ENCODE assay signal across 8 cellular contexts in the genomic region with DNA sequence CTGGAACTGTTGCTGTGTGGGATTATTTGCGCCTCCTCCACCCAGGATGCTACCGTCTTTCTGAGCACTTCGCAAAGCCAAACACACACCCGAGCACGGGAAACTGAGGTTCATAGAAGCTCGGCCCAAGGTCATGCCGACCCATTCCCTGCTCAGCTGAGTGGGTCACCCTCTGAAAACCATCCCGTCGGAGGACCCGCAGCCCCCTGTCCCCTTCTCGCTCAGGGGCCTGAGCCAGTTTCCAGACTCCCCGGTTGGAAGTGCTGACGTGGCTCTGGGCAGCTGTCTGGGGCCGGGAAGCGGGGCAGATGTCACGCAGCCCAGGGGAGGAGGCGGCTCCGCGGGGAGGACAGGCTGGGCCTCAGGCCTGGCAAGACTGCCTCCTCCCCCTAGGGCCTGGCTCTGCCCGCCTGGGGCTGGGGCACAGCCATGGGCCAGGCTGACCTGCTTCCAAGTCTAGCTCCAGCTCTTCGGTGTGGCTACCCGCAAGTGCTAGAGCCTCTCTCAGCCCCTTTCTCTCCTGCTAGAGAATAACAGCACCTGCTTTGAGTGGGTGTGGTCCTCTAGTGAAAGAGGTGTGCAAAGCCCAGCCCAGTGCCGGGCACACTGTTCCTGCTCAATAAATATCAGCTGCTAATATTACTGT. TPM values are rescaled to one million over a fixed set of nuclear protein-coding genes. Genes with fewer than 3 reads are reported as not detected.
DNase-seq lines count a peak whose midpoint lies in the region; ATAC-seq and TF ChIP-seq lines count a peak whose summit lies in the region.

No MANE protein-coding gene starts in this region.

- DNase-seq in activated CD4-positive, alpha-beta T cell treated with anti-CD3 and anti-CD28 coated beads, Interleukin-2, amount 10 ng/mL, durations not matched to agents 24 days and 14 days: peak; percentile 56
- DNase-seq in activated CD4-positive, alpha-beta T cell treated with anti-CD3 and anti-CD28 coated beads for 1 hour: no peak
- DNase-seq in SHP77 treated with DMSO at 0.1 percent for 48 hours (lab: John Stamatoyannopoulos, UW): peak; percentile 66
- DNase-seq in transverse colon: peak; percentile 84
- DNase-seq in activated CD8-positive, alpha-beta memory T cell treated with anti-CD3 and anti-CD28 coated beads for 24 hours: no peak

- no peak for TF ChIP-seq EP300 in transverse colon (IDR thresholded peaks at IDR 0.05; ENCODE audit: low read depth)

- no peak for TF ChIP-seq CTCF in transverse colon (IDR thresholded peaks at IDR 0.05)

- peaks cover 33% of the 10 kb centered on the region for H3K4me1 Mint-ChIP-seq in activated CD4-positive, alpha-beta T cell treated with anti-CD3 and anti-CD28 coated beads, Interleukin-2, amount 10 ng/mL, durations not matched to agents 24 days and 14 days

- peak overlapping the region; percentile 87 to 95 for H3K27ac ChIP-seq in esophagus (ENCODE audit: low read depth in 2 of 2, low read length in 1 of 2)
- H3K27ac ChIP-seq in transverse colon: peak overlapping the region; percentile 86 to 96 (median 91)

- H3K27ac Mint-ChIP-seq in activated CD4-positive, alpha-beta T cell treated with anti-CD3 and anti-CD28 coated beads, Interleukin-2, amount 10 ng/mL, durations not matched to agents 24 days and 14 days: no peak overlapping the region

- peak overlapping the region; percentile 46 to 52 for H3K4me3 ChIP-seq in esophagus (ENCODE audit: low read depth in 1 of 2, low read length in 2 of 2)
- H3K4me3 ChIP-seq in mononuclear cell (ENCODE audit: low read length): peak overlapping the region; percentile 26
- peak overlapping the region; percentile 30 to 60 (median 52) for H3K4me3 ChIP-seq in transverse colon

- H3K36me3 ChIP-seq in esophagus (ENCODE audit: control insufficient read depth in 2 of 2, insufficient read depth in 2 of 2, low read length in 1 of 2): no peaks in the 10 kb centered on the region
- no peaks in the 10 kb centered on the region for H3K36me3 ChIP-seq in transverse colon

- H3K27me3 Mint-ChIP-seq in activated CD4-positive, alpha-beta T cell treated with anti-CD3 and anti-CD28 coated beads, Interleukin-2, amount 10 ng/mL, durations not matched to agents 24 days and 14 days: no peaks in the 10 kb centered on the region

- TF ChIP-seq POLR2A in transverse colon (IDR thresholded peaks at IDR 0.05): peak; percentile 53

- ATAC-seq in HG03175 (IDR thresholded peaks at IDR 0.05; ENCODE audit: unreplicated experiment): peak; percentile 32

- no peaks in the 10 kb centered on the region for H3K9me3 ChIP-seq in esophagus (ENCODE audit: control insufficient read depth in 2 of 2, insufficient read depth in 1 of 2, low read depth in 1 of 2, low read length in 1 of 2)
- no peaks in the 10 kb centered on the region for H3K9me3 ChIP-seq in mononuclear cell (ENCODE audit: low read depth, low read length)
- H3K9me3 ChIP-seq in transverse colon: no peaks in the 10 kb centered on the region

- H3K36me3 Mint-ChIP-seq in activated CD4-positive, alpha-beta T cell treated with anti-CD3 and anti-CD28 coated beads, Interleukin-2, amount 10 ng/mL, durations not matched to agents 24 days and 14 days (ENCODE audit: low read depth): peaks cover 14% of the 10 kb centered on the region

- no peaks in the 10 kb centered on the region for H3K9me3 Mint-ChIP-seq in activated CD4-positive, alpha-beta T cell treated with anti-CD3 and anti-CD28 coated beads, Interleukin-2, amount 10 ng/mL, durations not matched to agents 24 days and 14 days

- in situ Hi-C loops in transverse colon (cut with MboI; ENCODE audit: low pct_ligation_motif_present in 1 of 4, low pct_unique_long_range_greater_than_20kb in 1 of 4, low sequenced_read_pairs in 3 of 4): loop anchor here in 2 of 4 donors (10.0 to 25.0 kb wide), 2 partner anchors 57 to 124 kb away; no protein-coding TSS in a partner anchor

- H3K27me3 ChIP-seq in esophagus (ENCODE audit: control insufficient read depth in 1 of 2, insufficient read depth in 2 of 2, low read length in 2 of 2): no peaks in the 10 kb centered on the region
- no peaks in the 10 kb centered on the region for H3K27me3 ChIP-seq in mononuclear cell (ENCODE audit: insufficient read depth, low read length)
- H3K27me3 ChIP-seq in transverse colon: no peaks in the 10 kb centered on the region

- H3K4me1 ChIP-seq in esophagus (ENCODE audit: control insufficient read depth in 2 of 2, insufficient read depth in 2 of 2, low read length in 1 of 2) (peaks cover 11 to 36% of the 10 kb centered on the region in 2 donors), mononuclear cell (ENCODE audit: insufficient read depth, low read length) (peaks cover 65% of the 10 kb centered on the region), transverse colon (peaks cover 37 to 64% (median 52%) of the 10 kb centered on the region in 4 donors)

- 9 to 13% methylated on average over 23 of the region's 23 CpGs for WGBS in esophagus, 2 donors
- 12% methylated on average over 16 of the region's 23 CpGs; no CpG with 5 or more reads in 1 of the 2 donors for WGBS in transverse colon (ENCODE audit: low coverage in 1 of 2), 2 donors

- intact Hi-C loops in activated CD4-positive, alpha-beta T cell treated with anti-CD3 and anti-CD28 coated beads, Interleukin-2, amount 10 ng/mL, durations not matched to agents 24 days and 14 days (cut with micrococcal nuclease): loop anchor here (5.0 kb wide), 1 partner anchor 109 kb away; no protein-coding TSS in a partner anchor
- intact Hi-C loops in transverse colon (cut with DNase I; ENCODE audit: low total_unique reads): loop anchor here (5.0 kb wide), 1 partner anchor 109 kb away; no protein-coding TSS in a partner anchor

- no peak overlapping the region for H3K4me3 Mint-ChIP-seq in activated CD4-positive, alpha-beta T cell treated with anti-CD3 and anti-CD28 coated beads, Interleukin-2, amount 10 ng/mL, durations not matched to agents 24 days and 14 days

RNA-seq across cellular contexts. Expression of a gene that starts 9.9 kb away (rescaled TPM):
- total RNA-seq in activated CD4-positive, alpha-beta T cell treated with anti-CD3 and anti-CD28 coated beads, Interleukin-2, amount 10 ng/mL, durations not matched to agents 24 days and 14 days: 1.2 and 1.9 TPM in 2 replicates
- polyA plus RNA-seq in esophagus: 10 to 100 TPM; 21.9 to 27.8 TPM
- total RNA-seq in mononuclear cell (82.8 TPM), transverse colon (10 to 100 TPM; 26.5 to 50.7 (median 36.2) TPM)

Comparison
In these comparisons a context has a peak if more than half of its experiments do, and no peak if none do; other contexts are left out.
1. DNase-seq: peak in activated CD4-positive, alpha-beta T cell treated with anti-CD3 and anti-CD28 coated beads, Interleukin-2, amount 10 ng/mL, durations not matched to agents 24 days and 14 days (single experiment), SHP77 treated with DMSO at 0.1 percent for 48 hours (single experiment) and transverse colon (single experiment); none in activated CD4-positive, alpha-beta T cell treated with anti-CD3 and anti-CD28 coated beads for 1 hour (single experiment) and activated CD8-positive, alpha-beta memory T cell treated with anti-CD3 and anti-CD28 coated beads for 24 hours (single experiment).
2. Peak in every context shown above with its lines, with median percentiles within 50 percentile points of each other: H3K4me3 ChIP-seq.